9 cellular contexts compared by ENCODE assay signal in genomic region chr19:51593138-51593890, GRCh38. TPM values are rescaled to one million over a fixed set of nuclear protein-coding genes. Genes with fewer than 3 reads are reported as not detected.
DNase-seq lines count a peak whose midpoint lies in the region; ATAC-seq, FAIRE-seq and TF ChIP-seq lines count a peak whose summit lies in the region.
"Had no signal": no experiment of that assay in that cellular context is flagged by ENCODE, and none has a peak within 500 bp of the region (broad histone marks: within the 10 kb centered on the region; RNA-seq: fewer than 3 reads in every experiment).

No MANE protein-coding gene starts in this region.

- H4K20me1 ChIP-seq in OCI-LY7 (ENCODE audit: insufficient read depth, low read length) (no peaks in the 10 kb centered on the region), endothelial cell of umbilical vein (replicated peaks; ENCODE audit: control insufficient read depth, extremely low read depth, insufficient read depth, low read length) (no peaks in the 10 kb centered on the region)

- TF ChIP-seq CTCF in OCI-LY7 (conservative IDR thresholded peaks at IDR 0.05; ENCODE audit: low read length) (no peak), endothelial cell of umbilical vein (IDR thresholded peaks at IDR 0.05; ENCODE audit: extremely low read depth in 1 of 2, insufficient read depth in 1 of 2, low read depth in 1 of 2, low read length in 2 of 2) (no peak), pancreas (IDR thresholded peaks at IDR 0.05) (no peak)

- H3K4me3 ChIP-seq in OCI-LY7 (ENCODE audit: low read depth, low read length, poor library complexity, severe bottlenecking): peak overlapping the region; percentile 80
- peak overlapping the region in 2 of 3 experiments; percentile 40 to 53 for H3K4me3 ChIP-seq in endothelial cell of umbilical vein (replicated peaks in 1 of 3; ENCODE audit: insufficient read depth in 1 of 3, low read depth in 1 of 3, low read length in 3 of 3)
- peak overlapping the region; percentile 42 to 81 (median 65) for H3K4me3 ChIP-seq in pancreas

- no peak overlapping the region for H3K27ac ChIP-seq in OCI-LY7 (ENCODE audit: low read depth, low read length, poor library complexity, severe bottlenecking)
- no peak overlapping the region for H3K27ac ChIP-seq in endothelial cell of umbilical vein (ENCODE audit: insufficient read depth, low read depth, low read length)
- no peak overlapping the region for H3K27ac ChIP-seq in pancreas
- H3K27ac ChIP-seq: foreskin keratinocyte had no signal

- H3K27me3 ChIP-seq in endothelial cell of umbilical vein (ENCODE audit: control insufficient read depth in 2 of 2, insufficient read depth in 2 of 2, low read length in 2 of 2): no peaks in the 10 kb centered on the region
- H3K27me3 ChIP-seq in pancreas: no peaks in the 10 kb centered on the region
- H3K27me3 ChIP-seq: foreskin keratinocyte had no signal

- H3K9me2 ChIP-seq in OCI-LY7 (ENCODE audit: insufficient read depth, low read length): no peaks in the 10 kb centered on the region

- peaks cover 4% of the 10 kb centered on the region; the same call in 1 of the 2 replicates for H3K36me3 ChIP-seq in OCI-LY7 (ENCODE audit: insufficient read depth, low read length)
- H3K36me3 ChIP-seq in endothelial cell of umbilical vein (ENCODE audit: control insufficient read depth in 2 of 2, extremely low read depth in 1 of 2, insufficient read depth in 2 of 2, low read length in 2 of 2): peaks cover 0 to under 1% of the 10 kb centered on the region in 2 experiments
- H3K36me3 ChIP-seq in pancreas: no peaks in the 10 kb centered on the region

- H3K79me2 ChIP-seq in OCI-LY7 (ENCODE audit: insufficient read depth, low read depth, low read length): no peaks in the 10 kb centered on the region
- no peaks in the 10 kb centered on the region for H3K79me2 ChIP-seq in endothelial cell of umbilical vein (ENCODE audit: control insufficient read depth, insufficient read depth, low read length)

- no peak for ATAC-seq in pancreas
- no peak for ATAC-seq in HG02763 (IDR thresholded peaks at IDR 0.05; ENCODE audit: unreplicated experiment)

- WGBS in pancreas, 2 donors: 20 to 25% methylated on average over 10 of the region's 10 CpGs

- H3K9me3 ChIP-seq in OCI-LY7 (ENCODE audit: low read length) (no peaks in the 10 kb centered on the region), endothelial cell of umbilical vein (replicated peaks; ENCODE audit: control insufficient read depth, insufficient read depth, low read length) (peaks cover 2% of the 10 kb centered on the region), pancreas (no peaks in the 10 kb centered on the region)

- CTCF ChIA-PET in OCI-LY7 (lab: Charles Lee; ENCODE audit: unreplicated experiment): no interaction called here
- CTCF ChIA-PET in endothelial cell of umbilical vein (lab: Charles Lee): interaction anchor here (1.3 kb wide), 1 partner anchor 64 kb away, joined by 4 read pairs; no protein-coding TSS in a partner anchor

- peak overlapping the region; percentile 94 for H3K4me2 ChIP-seq in OCI-LY7 (ENCODE audit: low read length)
- H3K4me2 ChIP-seq in endothelial cell of umbilical vein (ENCODE audit: insufficient read depth, low read length): peak overlapping the region; percentile 81

- FAIRE-seq in endothelial cell of umbilical vein (lab: Jason Lieb, UNC): no peak
- FAIRE-seq in pancreas (lab: Jason Lieb, UNC): no peak

- H2AFZ ChIP-seq in OCI-LY7 (ENCODE audit: low read length) (peak overlapping the region; percentile 89; the same call in 1 of the 2 replicates), endothelial cell of umbilical vein (ENCODE audit: low read depth, low read length) (peak overlapping the region; percentile 61)

- dilution Hi-C loops in endothelial cell of umbilical vein (cut with MboI; ENCODE audit: extremely low pct_ligation_motif_present, low sequenced_read_pairs): no loop called here

- peak; percentile 10 for TF ChIP-seq POLR2A in endothelial cell of umbilical vein (IDR thresholded peaks at IDR 0.05; ENCODE audit: low read depth, low read length)

- no peaks in the 10 kb centered on the region for H3K9me1 ChIP-seq in endothelial cell of umbilical vein (replicated peaks; ENCODE audit: control insufficient read depth, extremely low read depth, insufficient read depth, low read length)

- DNase-seq in ELF-1 (ENCODE audit: low read depth, low spot score): peak; percentile 16
- no peak for DNase-seq in OCI-LY7 (ENCODE audit: low spot score)
- no peak for DNase-seq in endothelial cell of umbilical vein (ENCODE audit: low read depth, low spot score)
- DNase-seq in pancreas: peak in 2 of 6 donors; percentile 36 to 62
- DNase-seq in hepatic stellate cell (ENCODE audit: low spot score): no peak
- DNase-seq in stimulated activated naive CD4-positive, alpha-beta T cell treated with Interleukin-2 at 50 U/mL for 16 hours (lab: John Stamatoyannopoulos, UW): no peak
- DNase-seq in cortex of kidney (lab: John Stamatoyannopoulos, UW): no peak

- intact Hi-C loops in OCI-LY7 (cut with micrococcal nuclease; ENCODE audit: unreplicated experiment) (no loop called here), endothelial cell of umbilical vein (cut with micrococcal nuclease) (no loop called here), pancreas (cut with DNase I) (no loop called here)

- no peak overlapping the region for H3K9ac ChIP-seq in endothelial cell of umbilical vein (replicated peaks; ENCODE audit: extremely low read depth, insufficient read depth, low read length)

- POLR2A ChIA-PET in OCI-LY7 (lab: Charles Lee) (no interaction called here), endothelial cell of umbilical vein (lab: Charles Lee) (interaction anchor here (0.9 kb wide), 1 partner anchor 22 kb away, joined by 4 read pairs; the partner anchor contains the start of gene ZNF175)

- H3K4me1 ChIP-seq in OCI-LY7 (ENCODE audit: insufficient read depth, low read length, poor library complexity, severe bottlenecking): peaks cover 15% of the 10 kb centered on the region
- peaks cover 6% of the 10 kb centered on the region for H3K4me1 ChIP-seq in endothelial cell of umbilical vein (ENCODE audit: control insufficient read depth, extremely low read depth, insufficient read depth, low read length)
- H3K4me1 ChIP-seq in pancreas: peaks cover 0 to 11% (median 0%) of the 10 kb centered on the region in 3 donors
- H3K4me1 ChIP-seq: foreskin keratinocyte had no signal

- BruUV-seq in OCI-LY7 (replicated peaks; lab: Mats Ljungman, UMichigan): no TSS peak
- BruUV-seq in endothelial cell of umbilical vein (replicated peaks; lab: Mats Ljungman, UMichigan): no TSS peak

TF ChIP-seq in endothelial cell of umbilical vein, 7 proteins besides CTCF, POLR2A, EP300 and RAD21:
- TF ChIP-seq GATA2 (IDR thresholded peaks at IDR 0.05; ENCODE audit: insufficient read depth, insufficient read length, low read depth, low read length): no peak

RNA-seq across cellular contexts. Expression of gene ZNF175, which starts 22.2 kb away (rescaled TPM):
- 3.5 and 4.7 TPM in 2 replicates for total RNA-seq in OCI-LY7 (2014; rRNA removed; shearing (Covaris generic))
- total RNA-seq in OCI-LY7 (2022) (10.4 and 13.4 TPM in 2 replicates), endothelial cell of umbilical vein (16.5 and 21.4 TPM in 2 replicates), pancreas (1 to 10 TPM; 3.0 to 8.0 (median 4.6) TPM)
- polyA plus RNA-seq in endothelial cell of umbilical vein (3.8 and 4.9 TPM in 2 replicates), pancreas (1 to 10 TPM; 2.0 to 2.6 TPM)
- polyA plus RNA-seq in endothelial cell of umbilical vein (2011; cell fraction: cytosol; rRNA removed): 5.2 and 5.9 TPM in 2 replicates
- polyA plus RNA-seq in endothelial cell of umbilical vein (2011; cell fraction: nucleus; rRNA removed): 24.7 and 27.6 TPM in 2 replicates
- polyA plus RNA-seq in endothelial cell of umbilical vein (2012): 22.4 and 31.8 TPM in 2 replicates
- polyA minus RNA-seq in endothelial cell of umbilical vein: 12.6 and 18.0 TPM in 2 replicates
- polyA minus RNA-seq in endothelial cell of umbilical vein (2011; cell fraction: cytosol; rRNA and poly(A)+ RNA removed): 3.1 TPM
- polyA minus RNA-seq in endothelial cell of umbilical vein (2011; cell fraction: nucleus; rRNA and poly(A)+ RNA removed): 19.1 and 27.7 TPM in 2 replicates

RNA-seq across cellular contexts. Expression of gene SIGLEC5, which starts 36.9 kb away (rescaled TPM):
- total RNA-seq in OCI-LY7 (2014; rRNA removed; shearing (Covaris generic)): not detected in 2 replicates
- not detected in 2 replicates for total RNA-seq in OCI-LY7 (2022)
- total RNA-seq in endothelial cell of umbilical vein: not detected in 2 replicates
- not detected in 2 replicates for polyA plus RNA-seq in endothelial cell of umbilical vein
- not detected in 2 replicates for polyA plus RNA-seq in endothelial cell of umbilical vein (2011; cell fraction: cytosol; rRNA removed)
- polyA plus RNA-seq in endothelial cell of umbilical vein (2011; cell fraction: nucleus; rRNA removed): not detected in 2 replicates
- not detected in 2 replicates for polyA plus RNA-seq in endothelial cell of umbilical vein (2012)
- not detected in 2 replicates for polyA minus RNA-seq in endothelial cell of umbilical vein
- not detected for polyA minus RNA-seq in endothelial cell of umbilical vein (2011; cell fraction: cytosol; rRNA and poly(A)+ RNA removed)
- polyA minus RNA-seq in endothelial cell of umbilical vein (2011; cell fraction: nucleus; rRNA and poly(A)+ RNA removed): not detected in 2 replicates
- total RNA-seq in pancreas: under 1 TPM in 1 of 6 donors, not detected in 5; 0.37 TPM
- polyA plus RNA-seq in pancreas: under 1 TPM; 0.05 to 0.11 TPM
- total RNA-seq: foreskin keratinocyte had no signal
- polyA plus RNA-seq: foreskin keratinocyte had no signal

RNA-seq across cellular contexts. Expression of gene SIGLEC14, which starts 53.3 kb away (rescaled TPM):
- total RNA-seq in OCI-LY7 (2014; rRNA removed; shearing (Covaris generic)): not detected in 2 replicates
- not detected in 2 replicates for total RNA-seq in OCI-LY7 (2022)
- 0.58 TPM in 1 of 2 replicates, not detected in the other for total RNA-seq in endothelial cell of umbilical vein
- polyA plus RNA-seq in endothelial cell of umbilical vein: 0.10 and 0.14 TPM in 2 replicates
- polyA plus RNA-seq in endothelial cell of umbilical vein (2011; cell fraction: cytosol; rRNA removed): 0.05 and 0.10 TPM in 2 replicates
- 0.11 TPM in 1 of 2 replicates, not detected in the other for polyA plus RNA-seq in endothelial cell of umbilical vein (2011; cell fraction: nucleus; rRNA removed)
- 0.13 and 0.16 TPM in 2 replicates for polyA plus RNA-seq in endothelial cell of umbilical vein (2012)
- 0.17 and 0.46 TPM in 2 replicates for polyA minus RNA-seq in endothelial cell of umbilical vein
- polyA minus RNA-seq in endothelial cell of umbilical vein (2011; cell fraction: cytosol; rRNA and poly(A)+ RNA removed): not detected
- not detected in 2 replicates for polyA minus RNA-seq in endothelial cell of umbilical vein (2011; cell fraction: nucleus; rRNA and poly(A)+ RNA removed)
- total RNA-seq in pancreas: 1 to 10 TPM in 4 of 6 donors, under 1 TPM in 1, not detected in 1; 0.37 to 5.0 (median 1.6) TPM
- under 1 TPM; 0.12 to 0.27 TPM for polyA plus RNA-seq in pancreas
- total RNA-seq: foreskin keratinocyte had no signal
- polyA plus RNA-seq: foreskin keratinocyte had no signal
